Comparison of ENCODE assay signal across 16 cellular contexts in the genomic region with DNA sequence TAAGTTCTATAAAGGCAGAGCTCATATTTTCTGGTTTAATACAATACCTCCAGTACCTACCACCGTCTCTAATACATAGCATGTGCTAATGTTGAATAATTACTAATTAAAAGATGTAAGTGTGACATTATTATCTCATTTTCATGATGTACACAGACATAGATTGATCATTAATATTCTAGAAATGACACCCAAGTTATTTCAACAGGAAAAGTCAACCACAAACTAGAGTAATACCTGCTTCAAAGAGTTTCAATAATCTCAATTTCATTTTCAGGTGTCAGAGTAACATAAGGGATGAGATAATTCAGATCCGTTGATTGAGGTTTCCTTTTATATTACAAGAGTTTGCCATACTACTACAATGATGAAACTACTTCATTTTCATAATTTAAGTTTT.
DNase-seq lines count a peak whose midpoint lies in the region; ATAC-seq and TF ChIP-seq lines count a peak whose summit lies in the region.
"Had no signal": no experiment of that assay in that cellular context is flagged by ENCODE, and none has a peak within 500 bp of the region (broad histone marks: within the 10 kb centered on the region; RNA-seq: fewer than 3 reads in every experiment).

No MANE protein-coding gene starts in this region.

- 98% methylated on average over 2 of the region's 2 CpGs for WGBS in smooth muscle cell (ENCODE audit: low lambda C conversion rate)

- peaks cover 12% of the 10 kb centered on the region for H3F3A ChIP-seq in smooth muscle cell (ENCODE audit: low read depth)

- H2AFZ ChIP-seq in smooth muscle cell (ENCODE audit: low read depth) = no peak overlapping the region
- H2AFZ ChIP-seq: parathyroid adenoma had no signal

- peaks cover 8% of the 10 kb centered on the region for H3K36me3 ChIP-seq in smooth muscle cell (ENCODE audit: low read depth)
- H3K36me3 ChIP-seq: cardiac muscle cell, gastrocnemius medialis, transverse colon had no signal

- H3K4me3 ChIP-seq in smooth muscle cell = no peak overlapping the region
- H3K4me3 ChIP-seq: cardiac muscle cell, gastrocnemius medialis, transverse colon had no signal

- H3K27ac ChIP-seq in smooth muscle cell (ENCODE audit: low read depth) = peak overlapping the region; percentile 20
- H3K27ac ChIP-seq: 22Rv1, cardiac muscle cell, gastrocnemius medialis, parathyroid adenoma, transverse colon had no signal

- H3K9me3 ChIP-seq in smooth muscle cell (replicated peaks; ENCODE audit: low read depth) = no peaks in the 10 kb centered on the region
- H3K9me3 ChIP-seq: gastrocnemius medialis, transverse colon had no signal

- DNase-seq in activated CD4-positive, CD25-positive, alpha-beta regulatory T cell treated with anti-CD3 and anti-CD28 coated beads, Interleukin-2, amount 50 U/mL, for 72 hours = no peak
- DNase-seq in smooth muscle cell (lab: John Stamatoyannopoulos, UW; ENCODE audit: unreplicated experiment) (no peak), NCI-H1417 (lab: John Stamatoyannopoulos, UW) (no peak), NCI-H82 treated with DMSO at 0.1 percent for 48 hours (lab: John Stamatoyannopoulos, UW; ENCODE audit: unreplicated experiment) (no peak), pons (ENCODE audit: low spot score) (no peak)
- DNase-seq: activated naive CD4-positive, alpha-beta T cell treated with anti-CD3 and anti-CD28 coated beads, Interleukin-2, amount 10 ng/mL, durations not matched to agents 7 days and 5 days; gastrocnemius medialis; immature natural killer cell; SHP77 treated with DMSO at 0.1 percent for 48 hours; transverse colon had no signal

- H3K9ac ChIP-seq in smooth muscle cell (ENCODE audit: low read depth) = no peak overlapping the region
- H3K9ac ChIP-seq: parathyroid adenoma had no signal

- TF ChIP-seq CTCF in smooth muscle cell (IDR thresholded peaks at IDR 0.05; ENCODE audit: borderline replicate concordance, insufficient read depth, poor library complexity, severe bottlenecking) = no peak

- H3K27me3 ChIP-seq in smooth muscle cell (ENCODE audit: low read depth) = no peaks in the 10 kb centered on the region
- H3K27me3 ChIP-seq: cardiac muscle cell, gastrocnemius medialis, transverse colon had no signal

- H3K79me2 ChIP-seq in smooth muscle cell (ENCODE audit: low read depth) = no peaks in the 10 kb centered on the region
- H3K79me2 ChIP-seq: parathyroid adenoma had no signal

- peaks cover 15% of the 10 kb centered on the region for H3K4me1 ChIP-seq in smooth muscle cell (ENCODE audit: low read depth)
- H3K4me1 ChIP-seq: gastrocnemius medialis, parathyroid adenoma, transverse colon had no signal

- peak; percentile 10 to 18 for ATAC-seq in activated CD4-positive, CD25-positive, alpha-beta regulatory T cell treated with anti-CD3 and anti-CD28 coated beads, Interleukin-2, amount 50 U/mL, for 24 hours
- ATAC-seq in HG02571 (IDR thresholded peaks at IDR 0.05; ENCODE audit: unreplicated experiment) = peak; percentile 65
- ATAC-seq in HG03135 (IDR thresholded peaks at IDR 0.05; ENCODE audit: unreplicated experiment) = peak; percentile 80
- ATAC-seq: gastrocnemius medialis had no signal

- H4K20me1 ChIP-seq in smooth muscle cell (ENCODE audit: low read depth) = peaks cover 5% of the 10 kb centered on the region

- no peak overlapping the region for H3K4me2 ChIP-seq in smooth muscle cell

Comparison
In these comparisons a context has a peak if more than half of its experiments do, and no peak if none do; other contexts are left out.
1. ATAC-seq: peak in every context shown above with its lines; median percentile 80 in HG03135; 65 in HG02571; 14 in activated CD4-positive, CD25-positive, alpha-beta regulatory T cell treated with anti-CD3 and anti-CD28 coated beads, Interleukin-2, amount 50 U/mL, for 24 hours.